Comparison of ENCODE assay signal across 8 cellular contexts in genomic region chr6:156777866-156778614, GRCh38. TPM values are rescaled to one million over a fixed set of nuclear protein-coding genes. Genes with fewer than 3 reads are reported as not detected.
DNase-seq lines count a peak whose midpoint lies in the region; ATAC-seq and TF ChIP-seq lines count a peak whose summit lies in the region.

No MANE protein-coding gene starts in this region.

- BruUV-seq in Panc1 (replicated peaks; lab: Mats Ljungman, UMichigan): no TSS peak

- peak; percentile 53 for DNase-seq in NCI-H2227 (lab: John Stamatoyannopoulos, UW; ENCODE audit: unreplicated experiment)
- no peak for DNase-seq in NCI-H2227 treated with DMSO at 0.1 percent for 48 hours (lab: John Stamatoyannopoulos, UW)
- no peak for DNase-seq in Panc1 (ENCODE audit: low read depth, low spot score)
- DNase-seq in activated gamma-delta T cell (lab: John Stamatoyannopoulos, UW): peak; percentile 58
- peak; percentile 51 for DNase-seq in globus pallidus (ENCODE audit: low spot score)
- peak; percentile 93 for DNase-seq in osteoblast (ENCODE audit: insufficient read length, low spot score, missing footprints)
- peak in 1 of 2 donors; percentile 29 for DNase-seq in tibial nerve (ENCODE audit: low spot score in 2 of 2)

- in situ Hi-C loops in Panc1 (cut with HindIII; ENCODE audit: low pct_unique_long_range_greater_than_20kb, low sequenced_read_pairs): no loop called here

- TF ChIP-seq EP300 in tibial nerve (IDR thresholded peaks at IDR 0.05): peak in 1 of 2 donors; percentile 3

- H3K36me3 ChIP-seq in Panc1 (ENCODE audit: control insufficient read depth, insufficient read depth, low read length): no peaks in the 10 kb centered on the region; the same call in 1 of the 2 replicates
- H3K36me3 ChIP-seq in osteoblast (ENCODE audit: insufficient read depth, low read length): no peaks in the 10 kb centered on the region
- no peaks in the 10 kb centered on the region for H3K36me3 ChIP-seq in tibial nerve

- H3K4me3 ChIP-seq in Panc1 (ENCODE audit: low read depth in 2 of 2, low read length in 2 of 2) (peak overlapping the region; percentile 53 to 91), osteoblast (ENCODE audit: insufficient read depth, low read length) (peak overlapping the region; percentile 90), tibial nerve (peak overlapping the region; percentile 66 to 95 (median 80))

- H3K4me2 ChIP-seq in osteoblast (ENCODE audit: insufficient read depth, low read length): peak overlapping the region; percentile 41

- POLR2A ChIA-PET in Panc1 (lab: Charles Lee): interaction anchor here (0.6 kb wide), 1 partner anchor 93 kb away, joined by 3 read pairs; no protein-coding TSS in a partner anchor

- H3K27me3 ChIP-seq in Panc1 (ENCODE audit: control insufficient read depth, insufficient read depth, low read length) (no peaks in the 10 kb centered on the region), osteoblast (ENCODE audit: insufficient read depth, low read length) (no peaks in the 10 kb centered on the region), tibial nerve (no peaks in the 10 kb centered on the region)

- peak overlapping the region; percentile 36 for H2AFZ ChIP-seq in osteoblast (ENCODE audit: low read length)

- ATAC-seq in HG03045 (IDR thresholded peaks at IDR 0.05; ENCODE audit: unreplicated experiment) (peak; percentile 21), Panc1 (peak; percentile 67)

- H3K79me2 ChIP-seq in osteoblast (ENCODE audit: insufficient read depth, low read length): peaks cover 56% of the 10 kb centered on the region

- 0 to 2% methylated on average over 7 to 73 of the region's 85 CpGs for WGBS in tibial nerve, 2 donors

- H3K9me3 ChIP-seq in Panc1 (ENCODE audit: control insufficient read depth, insufficient read depth, low read depth, low read length): no peaks in the 10 kb centered on the region
- no peaks in the 10 kb centered on the region for H3K9me3 ChIP-seq in osteoblast (ENCODE audit: low read depth, low read length)
- H3K9me3 ChIP-seq in tibial nerve: no peaks in the 10 kb centered on the region

- H4K20me1 ChIP-seq in osteoblast (ENCODE audit: insufficient read depth, low read length): peaks cover 13% of the 10 kb centered on the region

- TF ChIP-seq CTCF in Panc1 (IDR thresholded peaks at IDR 0.05): no peak
- no peak for TF ChIP-seq CTCF in osteoblast (IDR thresholded peaks at IDR 0.05; ENCODE audit: extremely low read depth, low read depth, low read length)
- peak in 1 of 5 experiments; percentile 11 for TF ChIP-seq CTCF in tibial nerve (IDR thresholded peaks at IDR 0.05)

- peak in 1 of 2 donors; percentile 23 for TF ChIP-seq POLR2A in tibial nerve (IDR thresholded peaks at IDR 0.05)

- CTCF ChIA-PET in Panc1 (lab: Charles Lee): interaction anchor here (0.6 kb wide), 1 partner anchor 214 kb away, joined by 3 read pairs; no protein-coding TSS in a partner anchor

- H3K4me1 ChIP-seq in Panc1 (ENCODE audit: control insufficient read depth, insufficient read depth, low read length) (peaks cover 42% of the 10 kb centered on the region), osteoblast (ENCODE audit: insufficient read depth, low read length) (peaks cover 46% of the 10 kb centered on the region), tibial nerve (peaks cover 0 to 51% (median 14%) of the 10 kb centered on the region in 4 donors)

- intact Hi-C loops in Panc1 (cut with micrococcal nuclease; ENCODE audit: unreplicated experiment): loop anchor here (1.0 kb wide), 1 partner anchor 90 kb away; no protein-coding TSS in a partner anchor

- H3K27ac ChIP-seq in Panc1 (ENCODE audit: low read length) (peak overlapping the region; percentile 79; the same call in 1 of the 2 replicates), osteoblast (ENCODE audit: low read depth, low read length) (peak overlapping the region; percentile 46), tibial nerve (peak overlapping the region; percentile 93 to 100 (median 98))

RNA-seq across cellular contexts. Expression of gene ARID1B, which starts 0.9 kb away (rescaled TPM):
- total RNA-seq in Panc1 (2021; ENCODE audit: unreplicated experiment): 91.7 TPM
- 53.4 TPM for polyA plus RNA-seq in Panc1 (2012; ENCODE audit: insufficient read length)
- 55.0 and 64.2 TPM in 2 replicates for total RNA-seq in osteoblast
- 100 to 1,000 TPM in 3 of 4 donors, 10 to 100 TPM in 1; 91.5 to 123 (median 110) TPM for total RNA-seq in tibial nerve

Comparison
In these comparisons a context has a peak if more than half of its experiments do, and no peak if none do; other contexts are left out.
1. DNase-seq: peak in NCI-H2227 (single experiment), activated gamma-delta T cell (single experiment), globus pallidus (single experiment) and osteoblast (single experiment); none in NCI-H2227 treated with DMSO at 0.1 percent for 48 hours (single experiment) and Panc1 (single experiment).
2. H3K27ac ChIP-seq: peak in every context shown above with its lines; median percentile 98 in tibial nerve; 79 in Panc1; 46 in osteoblast.
3. Peak in every context shown above with its lines, with median percentiles within 50 percentile points of each other: H3K4me3 ChIP-seq.